ENCODE assay signal across 8 cellular contexts in the genomic region with DNA sequence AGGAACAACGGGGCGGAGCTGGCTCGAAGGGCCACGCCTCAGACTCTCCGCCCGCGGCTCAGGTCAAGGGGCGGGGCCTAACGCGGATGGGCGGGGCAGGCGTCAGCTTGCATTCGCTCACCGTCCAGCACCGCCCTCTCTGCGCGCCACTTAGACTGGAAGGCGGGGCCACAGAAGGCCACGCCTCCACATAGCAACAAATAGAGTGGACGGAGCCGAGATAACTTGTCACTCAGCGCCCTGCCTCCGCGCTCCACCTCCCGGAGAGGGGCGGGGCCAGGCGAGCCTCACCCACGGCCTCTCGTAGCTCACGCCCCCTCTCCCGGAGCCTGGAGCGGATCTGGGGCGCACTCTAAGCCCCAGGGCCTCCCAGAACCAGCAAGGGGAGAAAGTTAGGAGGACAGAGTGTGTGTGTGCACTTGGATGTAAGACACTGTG. TPM values are rescaled to one million over a fixed set of nuclear protein-coding genes. Genes with fewer than 3 reads are reported as not detected.
DNase-seq lines count a peak whose midpoint lies in the region; ATAC-seq and TF ChIP-seq lines count a peak whose summit lies in the region.

No MANE protein-coding gene starts in this region.

- no peaks in the 10 kb centered on the region for H3K36me3 ChIP-seq in uterus

- under 1% methylated on average over 33 of the region's 33 CpGs for WGBS in right cardiac atrium

- peak overlapping the region; percentile 51 for H3K4me3 ChIP-seq in astrocyte of the cerebellum (ENCODE audit: low read depth, low read length)
- peak overlapping the region; percentile 77 for H3K4me3 ChIP-seq in right cardiac atrium (ENCODE audit: low read length)
- H3K4me3 ChIP-seq in uterus: peak overlapping the region; percentile 64 to 84

- no peaks in the 10 kb centered on the region for H3K9me3 ChIP-seq in right cardiac atrium (ENCODE audit: control insufficient read depth, low read length)
- H3K9me3 ChIP-seq in uterus: no peaks in the 10 kb centered on the region

- in situ Hi-C loops in astrocyte of the cerebellum (cut with HindIII; ENCODE audit: low sequenced_read_pairs): no loop called here

- H3K27me3 ChIP-seq in right cardiac atrium (ENCODE audit: control insufficient read depth, insufficient read depth): no peaks in the 10 kb centered on the region
- H3K27me3 ChIP-seq in uterus: no peaks in the 10 kb centered on the region

- H3K4me1 ChIP-seq in right cardiac atrium (ENCODE audit: control insufficient read depth, insufficient read depth, low read length) (peaks cover 9% of the 10 kb centered on the region), uterus (peaks cover 0 to 6% of the 10 kb centered on the region in 2 donors)

- TF ChIP-seq CTCF in astrocyte of the cerebellum (IDR thresholded peaks at IDR 0.05; ENCODE audit: low read depth, low read length, missing control alignments) (no peak), uterus (IDR thresholded peaks at IDR 0.05) (peak in 1 of 4 experiments; percentile 20)

- intact Hi-C loops in right cardiac atrium (cut with DNase I) (loop anchor here in 1 of 4 donors (10.0 kb wide), 1 partner anchor 139 kb away; the partner anchor contains the start of gene LTBP4), uterus (cut with DNase I; ENCODE audit: low total_unique reads) (loop anchor here (10.0 kb wide), 1 partner anchor 139 kb away; the partner anchor contains the start of gene LTBP4)

- DNase-seq in NCI-H2029 (lab: John Stamatoyannopoulos, UW) (peak; percentile 96), T-helper 9 cell (peak; percentile 100), astrocyte of the cerebellum (ENCODE audit: low read depth) (peak; percentile 98), right cardiac atrium (peak; percentile 99 to 100 (median 100)), putamen (ENCODE audit: low spot score) (peak; percentile 100), uterus (peak; percentile 99 to 100)

- H3K27ac ChIP-seq in right cardiac atrium (ENCODE audit: low read length) (peak overlapping the region; percentile 86), uterus (peak overlapping the region; percentile 87 to 92)

- ATAC-seq in GM18505 (IDR thresholded peaks at IDR 0.05; ENCODE audit: unreplicated experiment) (peak; percentile 80), HG03025 (IDR thresholded peaks at IDR 0.05; ENCODE audit: low FRiP score, unreplicated experiment) (peak; percentile 77), right cardiac atrium (peak; percentile 97)

- TF ChIP-seq POLR2A in GM18505 (IDR thresholded peaks at IDR 0.05; ENCODE audit: borderline replicate concordance, extremely low read depth, insufficient read depth, insufficient read length): no peak
- TF ChIP-seq POLR2A in uterus (IDR thresholded peaks at IDR 0.05): no peak

RNA-seq across cellular contexts. Expression of gene BLVRB, which starts 0.3 kb away (rescaled TPM):
- total RNA-seq in right cardiac atrium: 100 to 1,000 TPM in 1 of 4 donors, 10 to 100 TPM in 3; 72.0 to 102 (median 86.2) TPM
- 109 TPM for polyA plus RNA-seq in right cardiac atrium
- 100 to 1,000 TPM in 2 of 4 donors, 10 to 100 TPM in 2; 51.5 to 206 (median 115) TPM for total RNA-seq in uterus

RNA-seq across cellular contexts. Expression of gene SPTBN4, which starts 1.0 kb away (rescaled TPM):
- total RNA-seq in right cardiac atrium: 1 to 10 TPM; 3.2 to 6.4 (median 5.5) TPM
- polyA plus RNA-seq in right cardiac atrium: 4.3 TPM
- 1 to 10 TPM in 3 of 4 donors, not detected in 1; 3.1 to 7.0 (median 5.3) TPM for total RNA-seq in uterus

RNA-seq across cellular contexts. Expression of gene SERTAD3, which starts 21.7 kb away (rescaled TPM):
- total RNA-seq in right cardiac atrium (10 to 100 TPM; 31.5 to 48.2 (median 36.9) TPM), uterus (10 to 100 TPM in 3 of 4 donors, 1 to 10 TPM in 1; 1.0 to 81.5 (median 44.7) TPM)
- 36.2 TPM for polyA plus RNA-seq in right cardiac atrium

RNA-seq across cellular contexts. Expression of gene SERTAD1, which starts 40.0 kb away (rescaled TPM):
- total RNA-seq in right cardiac atrium (10 to 100 TPM in 2 of 4 donors, 1 to 10 TPM in 2; 8.9 to 14.4 (median 9.7) TPM), uterus (10 to 100 TPM in 3 of 4 donors, 1 to 10 TPM in 1; 3.1 to 18.4 (median 15.8) TPM)
- polyA plus RNA-seq in right cardiac atrium: 18.4 TPM

RNA-seq across cellular contexts. Expression of gene PRX, which starts 52.6 kb away (rescaled TPM):
- total RNA-seq in right cardiac atrium (1 to 10 TPM; 3.2 to 7.1 (median 4.8) TPM), uterus (1 to 10 TPM; 3.3 to 7.5 (median 4.8) TPM)
- polyA plus RNA-seq in right cardiac atrium: 5.7 TPM

Comparison
In these comparisons a context has a peak if more than half of its experiments do, and no peak if none do; other contexts are left out.
1. Peak in every context shown above with its lines: DNase-seq, ATAC-seq, H3K4me3 ChIP-seq and H3K27ac ChIP-seq.